Comparison of ENCODE assay signal across 1 cellular context in genomic region chr22:36334081-36334831, GRCh38.
TF ChIP-seq lines count a peak whose summit lies in the region.

No MANE protein-coding gene starts in this region.

TF ChIP-seq in K562, 482 proteins besides CTCF, POLR2A, EP300 and RAD21 (continues in another document):
- TF ChIP-seq ZNF592 (IDR thresholded peaks at IDR 0.05) (peak; percentile 88), NBN (IDR thresholded peaks at IDR 0.05; ENCODE audit: low read depth) (0 out of 2 replicates have a peak, but pooled peaks have one; percentile 39), TARDBP (IDR thresholded peaks at IDR 0.05) (no peak), ZNF143 (CRISPR knock-in tag; IDR thresholded peaks at IDR 0.05) (no peak), TCF3 (CRISPR knock-in tag; IDR thresholded peaks at IDR 0.05) (peak; percentile 91), ZNF431 (CRISPR knock-in tag; IDR thresholded peaks at IDR 0.05) (no peak), ZBTB33 (CRISPR knock-in tag; IDR thresholded peaks at IDR 0.05) (0 out of 2 replicates have a peak, but pooled peaks have one; percentile 13), TEAD1 (CRISPR knock-in tag; IDR thresholded peaks at IDR 0.05) (peak in 1 of 2 experiments; percentile 71; a peak in 2 of 4 replicates), KLF16 (IDR thresholded peaks at IDR 0.05) (peak; percentile 79; the same call in 1 of the 2 replicates), ZNF175 (CRISPR knock-in tag; IDR thresholded peaks at IDR 0.05; ENCODE audit: low read depth) (peak; percentile 4; the same call in 1 of the 2 replicates), HMGN3 (IDR thresholded peaks at IDR 0.05; ENCODE audit: borderline replicate concordance, extremely low read depth, insufficient read length, low read depth, low read length) (peak; percentile 47), CREM (IDR thresholded peaks at IDR 0.05; ENCODE audit: low read depth) (peak; percentile 84), ZNF639 (CRISPR knock-in tag; conservative IDR thresholded peaks at IDR 0.05 in 1 of 2, IDR thresholded peaks at IDR 0.05 in 1 of 2) (peak in 1 of 2 experiments; percentile 66; a peak in 1 of 4 replicates), GATA2 (CRISPR knock-in tag; IDR thresholded peaks at IDR 0.05) (peak; percentile 82), KDM2B (CRISPR knock-in tag; IDR thresholded peaks at IDR 0.05) (no peak), CCNT2 (IDR thresholded peaks at IDR 0.05; ENCODE audit: borderline replicate concordance, extremely low read depth, insufficient read length, low read depth, low read length) (peak; percentile 49), TFAP4 (CRISPR knock-in tag; IDR thresholded peaks at IDR 0.05; ENCODE audit: borderline replicate concordance) (peak; percentile 70; the same call in 1 of the 2 replicates), ZBTB2 (IDR thresholded peaks at IDR 0.05) (peak; percentile 79; the same call in 1 of the 2 replicates), ATF1 (CRISPR knock-in tag; IDR thresholded peaks at IDR 0.05) (no peak), ATF1 (tag; IDR thresholded peaks at IDR 0.05) (peak; percentile 55), PKNOX1 (IDR thresholded peaks at IDR 0.05) (peak; percentile 71), ZNF561 (CRISPR knock-in tag; conservative IDR thresholded peaks at IDR 0.05) (no peak), FOXK2 (conservative IDR thresholded peaks at IDR 0.05 in 1 of 2, IDR thresholded peaks at IDR 0.05 in 1 of 2; ENCODE audit: low read depth in 2 of 2) (no peak), DPF2 (IDR thresholded peaks at IDR 0.05) (peak; percentile 81), MTA2 (IDR thresholded peaks at IDR 0.05; ENCODE audit: low read depth) (peak; percentile 40; the same call in 1 of the 2 replicates), RFX7 (CRISPR knock-in tag; IDR thresholded peaks at IDR 0.05) (no peak), ZBTB1 (CRISPR knock-in tag; IDR thresholded peaks at IDR 0.05; ENCODE audit: borderline replicate concordance, low read depth) (no peak), MAZ (CRISPR knock-in tag; conservative IDR thresholded peaks at IDR 0.05 in 1 of 2, IDR thresholded peaks at IDR 0.05 in 1 of 2) (peak in 1 of 2 experiments; percentile 23; a peak in 1 of 4 replicates), EP400 (IDR thresholded peaks at IDR 0.05) (0 out of 2 replicates have a peak, but pooled peaks have one; percentile 43), ZNF589 (CRISPR knock-in tag; IDR thresholded peaks at IDR 0.05; ENCODE audit: low read depth) (peak; percentile 65; the same call in 1 of the 2 replicates), LCOR (CRISPR knock-in tag; IDR thresholded peaks at IDR 0.05) (peak; percentile 95), TRIM24 (IDR thresholded peaks at IDR 0.05) (peak; percentile 69 to 71), MLX (CRISPR knock-in tag; conservative IDR thresholded peaks at IDR 0.05) (no peak), SOX6 (IDR thresholded peaks at IDR 0.05) (peak; percentile 49), ZNF511 (CRISPR knock-in tag; IDR thresholded peaks at IDR 0.05) (peak; percentile 34; the same call in 1 of the 2 replicates), ZNF695 (CRISPR knock-in tag; IDR thresholded peaks at IDR 0.05) (no peak), SLC30A9 (CRISPR knock-in tag; IDR thresholded peaks at IDR 0.05) (no peak), YY1 (IDR thresholded peaks at IDR 0.05; ENCODE audit: borderline replicate concordance in 1 of 3, control insufficient read depth in 1 of 3, extremely low read depth in 1 of 3, insufficient read depth in 3 of 3, insufficient read length in 1 of 3, insufficient replicate concordance in 2 of 3, low read depth in 1 of 3, low read length in 2 of 3) (peak in 1 of 3 experiments; percentile 73), ID3 (CRISPR knock-in tag; IDR thresholded peaks at IDR 0.05) (no peak), ID3 (tag; IDR thresholded peaks at IDR 0.05) (0 out of 2 replicates have a peak, but pooled peaks have one; percentile 16), NKRF (IDR thresholded peaks at IDR 0.05; ENCODE audit: borderline replicate concordance) (peak; percentile 26; the same call in 1 of the 2 replicates), NELFE (IDR thresholded peaks at IDR 0.05; ENCODE audit: insufficient read depth, insufficient read length) (no peak), POLR2G (IDR thresholded peaks at IDR 0.05; ENCODE audit: low read depth, low read length) (peak; percentile 43; the same call in 1 of the 2 replicates), CC2D1A (IDR thresholded peaks at IDR 0.05) (peak; percentile 53; the same call in 1 of the 2 replicates), MTA3 (IDR thresholded peaks at IDR 0.05; ENCODE audit: borderline replicate concordance) (0 out of 2 replicates have a peak, but pooled peaks have one; percentile 23), HDAC1 (IDR thresholded peaks at IDR 0.05) (peak in 1 of 2 experiments; percentile 53; a peak in 1 of 4 replicates), ETS1 (conservative IDR thresholded peaks at IDR 0.05; ENCODE audit: control insufficient read depth, low read depth, low read length) (peak; percentile 89), KDM1A (IDR thresholded peaks at IDR 0.05) (peak; percentile 35 to 50; a peak in 1 of 4 replicates)
